Comparison of ENCODE assay signal across 23 cellular contexts in genomic region chr19:4985551-4985991, GRCh38. TPM values are rescaled to one million over a fixed set of nuclear protein-coding genes. Genes with fewer than 3 reads are reported as not detected.
DNase-seq lines count a peak whose midpoint lies in the region; ATAC-seq and TF ChIP-seq lines count a peak whose summit lies in the region.
"Had no signal": no experiment of that assay in that cellular context is flagged by ENCODE, and none has a peak within 500 bp of the region (broad histone marks: within the 10 kb centered on the region; RNA-seq: fewer than 3 reads in every experiment).

No MANE protein-coding gene starts in this region.

- no peak overlapping the region for H2AFZ ChIP-seq in mesenchymal stem cell (ENCODE audit: low read depth, low read length)

- no peak for ATAC-seq in activated naive CD4-positive, alpha-beta T cell treated with anti-CD3 and anti-CD28 coated beads, Interleukin-2, amount 50 U/mL, for 72 hours
- no peak for ATAC-seq in HG03097 (IDR thresholded peaks at IDR 0.05; ENCODE audit: low FRiP score, unreplicated experiment)
- ATAC-seq: activated CD4-positive, CD25-positive, alpha-beta regulatory T cell treated with anti-CD3 and anti-CD28 coated beads, Interleukin-2, amount 50 U/mL, for 24 hours; activated CD8-positive, alpha-beta T cell treated with anti-CD3 and anti-CD28 coated beads for 36 hours; left lung; stimulated activated naive CD8-positive, alpha-beta T cell treated with anti-CD3 and anti-CD28 coated beads, Interleukin-15, amount 100 ng/mL, for 72 hours had no signal

- no peak for TF ChIP-seq POLR2A in sigmoid colon (IDR thresholded peaks at IDR 0.05)

- H3K4me1 ChIP-seq in mesenchymal stem cell (ENCODE audit: control insufficient read depth, insufficient read depth, low read depth, low read length) (peaks cover 63% of the 10 kb centered on the region), sigmoid colon (peaks cover 0 to 73% (median 49%) of the 10 kb centered on the region in 4 donors)

- H3K36me3 Mint-ChIP-seq in activated naive CD4-positive, alpha-beta T cell treated with anti-CD3 and anti-CD28 coated beads, Interleukin-2, amount 50 U/mL, for 24 hours: no peaks in the 10 kb centered on the region
- peaks cover 0 to 6% of the 10 kb centered on the region in 2 donors for H3K36me3 Mint-ChIP-seq in activated naive CD4-positive, alpha-beta T cell treated with anti-CD3 and anti-CD28 coated beads, Interleukin-2, amount 50 U/mL, for 72 hours

- H3K4me2 ChIP-seq in mesenchymal stem cell (ENCODE audit: low read length, poor library complexity, severe bottlenecking): no peak overlapping the region

- H3K14ac ChIP-seq in mesenchymal stem cell (ENCODE audit: low read length in 2 of 2): no peak overlapping the region

- peaks cover 45% of the 10 kb centered on the region for H3K79me1 ChIP-seq in mesenchymal stem cell (replicated peaks; ENCODE audit: low read length, poor library complexity, severe bottlenecking)

- 88% methylated on average over 22 of the region's 22 CpGs for WGBS in mesenchymal stem cell
- WGBS in sigmoid colon, 2 donors: 89 to 94% methylated on average over 22 of the region's 22 CpGs

- no peak overlapping the region for H2BK120ac ChIP-seq in mesenchymal stem cell (ENCODE audit: low read depth, low read length)

- no peak overlapping the region for H4K8ac ChIP-seq in mesenchymal stem cell (ENCODE audit: low read length)

- H3K36me3 ChIP-seq in WERI-Rb-1 (peaks cover 6% of the 10 kb centered on the region), mesenchymal stem cell (ENCODE audit: control insufficient read depth in 1 of 2, insufficient read depth in 2 of 2, low read depth in 1 of 2, low read length in 2 of 2) (peaks cover 3 to 41% of the 10 kb centered on the region in 2 experiments), sigmoid colon (no peaks in the 10 kb centered on the region)
- H3K36me3 ChIP-seq: upper lobe of left lung had no signal

- no peaks in the 10 kb centered on the region for H3K27me3 Mint-ChIP-seq in activated naive CD4-positive, alpha-beta T cell treated with anti-CD3 and anti-CD28 coated beads, Interleukin-2, amount 50 U/mL, for 24 hours
- H3K27me3 Mint-ChIP-seq: activated CD8-positive, alpha-beta T cell treated with anti-CD3 and anti-CD28 coated beads for 36 hours; B cell; stimulated activated naive CD8-positive, alpha-beta T cell treated with anti-CD3 and anti-CD28 coated beads, Interleukin-15, amount 100 ng/mL, for 72 hours had no signal

- H2AK5ac ChIP-seq in mesenchymal stem cell (ENCODE audit: low read length, severe bottlenecking): no peak overlapping the region

- H3K18ac ChIP-seq in mesenchymal stem cell (ENCODE audit: low read depth in 1 of 2, low read length in 2 of 2): no peak overlapping the region

- no peaks in the 10 kb centered on the region for H3K27me3 ChIP-seq in WERI-Rb-1 (ENCODE audit: insufficient read depth, low read depth, severe bottlenecking)
- H3K27me3 ChIP-seq in mesenchymal stem cell (ENCODE audit: control insufficient read depth in 1 of 2, insufficient read depth in 1 of 2, low read length in 2 of 2): no peaks in the 10 kb centered on the region
- H3K27me3 ChIP-seq in sigmoid colon: no peaks in the 10 kb centered on the region
- H3K27me3 ChIP-seq: left lung, upper lobe of left lung had no signal

- H3K9ac ChIP-seq in mesenchymal stem cell (ENCODE audit: low read length): peak overlapping the region; percentile 18

- peaks cover 16% of the 10 kb centered on the region for H3K4me1 Mint-ChIP-seq in activated naive CD4-positive, alpha-beta T cell treated with anti-CD3 and anti-CD28 coated beads, Interleukin-2, amount 50 U/mL, for 24 hours

- H3K4me3 Mint-ChIP-seq in activated naive CD4-positive, alpha-beta T cell treated with anti-CD3 and anti-CD28 coated beads, Interleukin-2, amount 50 U/mL, for 24 hours: no peak overlapping the region
- H3K4me3 Mint-ChIP-seq: activated CD8-positive, alpha-beta T cell treated with anti-CD3 and anti-CD28 coated beads for 36 hours; B cell; stimulated activated naive CD8-positive, alpha-beta T cell treated with anti-CD3 and anti-CD28 coated beads, Interleukin-15, amount 100 ng/mL, for 72 hours had no signal

- H2BK5ac ChIP-seq in mesenchymal stem cell (ENCODE audit: low read depth, low read length, poor library complexity, severe bottlenecking): no peak overlapping the region

- intact Hi-C loops in sigmoid colon (cut with DNase I): loop anchor here (5.0 kb wide), 1 partner anchor 42 kb away; no protein-coding TSS in a partner anchor
- intact Hi-C loops in head of caudate nucleus (cut with DNase I): no loop called here

- DNase-seq in activated naive CD4-positive, alpha-beta T cell treated with anti-CD3 and anti-CD28 coated beads, Interleukin-2, amount 50 U/mL, for 72 hours (ENCODE audit: low spot score in 2 of 2): no peak
- DNase-seq in WERI-Rb-1 (no peak), mesenchymal stem cell (no peak), sigmoid colon (no peak), head of caudate nucleus (no peak), NCI-H2081 treated with DMSO at 0.1 percent for 48 hours (lab: John Stamatoyannopoulos, UW) (no peak)
- DNase-seq: activated CD8-positive, alpha-beta T cell treated with anti-CD3 and anti-CD28 coated beads for 36 hours; activated T-cell treated with anti-CD3 and anti-CD28 coated beads for 4 hours; amniotic stem cell; COR-L47; DND-41; hippocampal formation; left lung; NCI-H2107; NCI-H524 treated with DMSO at 0.1 percent for 48 hours; stimulated activated CD4-positive, alpha-beta T cell treated with anti-CD3 and anti-CD28 coated beads, Interleukin-12 subunit alpha, Interleukin-12 subunit beta, amount 100 ng/mL, for 4 hours; stimulated activated naive CD8-positive, alpha-beta T cell treated with anti-CD3 and anti-CD28 coated beads, Interleukin-15, amount 100 ng/mL, for 72 hours; T1000 had no signal

- H3K4me3 ChIP-seq in WERI-Rb-1 (ENCODE audit: low read depth, low read length): no peak overlapping the region
- no peak overlapping the region for H3K4me3 ChIP-seq in mesenchymal stem cell (ENCODE audit: insufficient read depth in 1 of 2, low read depth in 1 of 2, low read length in 2 of 2)
- no peak overlapping the region for H3K4me3 ChIP-seq in sigmoid colon
- H3K4me3 ChIP-seq: left lung, upper lobe of left lung had no signal

- peak overlapping the region; percentile 30 for H3K27ac Mint-ChIP-seq in activated naive CD4-positive, alpha-beta T cell treated with anti-CD3 and anti-CD28 coated beads, Interleukin-2, amount 50 U/mL, for 24 hours
- peak overlapping the region in 1 of 2 donors; percentile 66 for H3K27ac Mint-ChIP-seq in activated naive CD4-positive, alpha-beta T cell treated with anti-CD3 and anti-CD28 coated beads, Interleukin-2, amount 50 U/mL, for 72 hours
- H3K27ac Mint-ChIP-seq: activated CD8-positive, alpha-beta T cell treated with anti-CD3 and anti-CD28 coated beads for 36 hours; B cell; stimulated activated naive CD8-positive, alpha-beta T cell treated with anti-CD3 and anti-CD28 coated beads, Interleukin-15, amount 100 ng/mL, for 72 hours had no signal

- H3K9me3 Mint-ChIP-seq in activated naive CD4-positive, alpha-beta T cell treated with anti-CD3 and anti-CD28 coated beads, Interleukin-2, amount 50 U/mL, for 24 hours: no peaks in the 10 kb centered on the region
- H3K9me3 Mint-ChIP-seq in activated naive CD4-positive, alpha-beta T cell treated with anti-CD3 and anti-CD28 coated beads, Interleukin-2, amount 50 U/mL, for 72 hours: no peaks in the 10 kb centered on the region
- H3K9me3 Mint-ChIP-seq: activated CD8-positive, alpha-beta T cell treated with anti-CD3 and anti-CD28 coated beads for 36 hours; stimulated activated naive CD8-positive, alpha-beta T cell treated with anti-CD3 and anti-CD28 coated beads, Interleukin-15, amount 100 ng/mL, for 72 hours had no signal

- H3K27ac ChIP-seq in WERI-Rb-1 (peak overlapping the region; percentile 71), mesenchymal stem cell (ENCODE audit: low read length, poor library complexity, severe bottlenecking) (no peak overlapping the region), sigmoid colon (peak overlapping the region in 3 of 4 donors; percentile 33 to 68 (median 36))
- H3K27ac ChIP-seq: left lung had no signal

- no peak overlapping the region for H2BK15ac ChIP-seq in mesenchymal stem cell (ENCODE audit: low read depth, poor library complexity, severe bottlenecking)

- no peak for TF ChIP-seq EP300 in sigmoid colon (IDR thresholded peaks at IDR 0.05)

- no peak overlapping the region for H3K23ac ChIP-seq in mesenchymal stem cell (ENCODE audit: low read length in 2 of 2)

- TF ChIP-seq CTCF in WERI-Rb-1 (IDR thresholded peaks at IDR 0.05; ENCODE audit: low read depth, low read length): no peak
- TF ChIP-seq CTCF in sigmoid colon (IDR thresholded peaks at IDR 0.05): no peak

- H3K4ac ChIP-seq in mesenchymal stem cell (ENCODE audit: low read depth in 1 of 2, low read length in 2 of 2): no peak overlapping the region

- peak overlapping the region; percentile 35 for H4K91ac ChIP-seq in mesenchymal stem cell (ENCODE audit: low read length)

- no peak overlapping the region for H2BK12ac ChIP-seq in mesenchymal stem cell (ENCODE audit: low read length in 2 of 2)

- H3K9me3 ChIP-seq in WERI-Rb-1 (ENCODE audit: severe bottlenecking): no peaks in the 10 kb centered on the region
- H3K9me3 ChIP-seq in mesenchymal stem cell (ENCODE audit: control insufficient read depth, low read length): no peaks in the 10 kb centered on the region
- no peaks in the 10 kb centered on the region for H3K9me3 ChIP-seq in sigmoid colon
- H3K9me3 ChIP-seq: left lung, upper lobe of left lung had no signal

RNA-seq across cellular contexts. Expression of gene KDM4B, which starts 16.7 kb away (rescaled TPM):
- total RNA-seq in activated naive CD4-positive, alpha-beta T cell treated with anti-CD3 and anti-CD28 coated beads, Interleukin-2, amount 50 U/mL, for 72 hours: 10 to 100 TPM; 21.0 to 44.8 TPM
- 13.3 TPM for polyA plus RNA-seq in mesenchymal stem cell (2013, experiment 1 of 2)
- 11.9 TPM for polyA plus RNA-seq in mesenchymal stem cell (2013, experiment 2 of 2)
- 10 to 100 TPM; 20.7 to 46.5 (median 28.8) TPM for total RNA-seq in sigmoid colon
- 10 to 100 TPM in 2 of 3 donors, 1 to 10 TPM in 1; 7.2 to 24.0 (median 11.3) TPM for polyA plus RNA-seq in sigmoid colon
